Comparison of ENCODE assay signal across 8 cellular contexts in genomic region chr17:980406-981291, GRCh38. TPM values are rescaled to one million over a fixed set of nuclear protein-coding genes. Genes with fewer than 3 reads are reported as not detected.
DNase-seq lines count a peak whose midpoint lies in the region; ATAC-seq and TF ChIP-seq lines count a peak whose summit lies in the region.

No MANE protein-coding gene starts in this region.

- peaks cover 26% of the 10 kb centered on the region for H3K27me3 Mint-ChIP-seq in activated T-helper 2 cell treated with anti-CD3 and anti-CD28 coated beads, Interferon-gamma antibody, Interleukin-2, Interleukin-4, amounts not matched to agents 10 μg/mL and 5 μg/mL and 100 μg/mL, durations not matched to agents 14 hours and 24 hours and 36 hours (ENCODE audit: low read depth)
- H3K27me3 Mint-ChIP-seq in nephron progenitor cell (ENCODE audit: low read depth, poor library complexity), result peaks cover 14% of the 10 kb centered on the region
- H3K27me3 Mint-ChIP-seq in stimulated activated naive CD8-positive, alpha-beta T cell treated with anti-CD3 and anti-CD28 coated beads, Interleukin-15, Interleukin-2, amounts not matched to agents 100 ng/mL and 50 ng/mL, for 24 hours, result peaks cover 27% of the 10 kb centered on the region

- no peaks in the 10 kb centered on the region for H3K9me3 Mint-ChIP-seq in activated T-helper 2 cell treated with anti-CD3 and anti-CD28 coated beads, Interferon-gamma antibody, Interleukin-2, Interleukin-4, amounts not matched to agents 10 μg/mL and 5 μg/mL and 100 μg/mL, durations not matched to agents 14 hours and 24 hours and 36 hours
- no peaks in the 10 kb centered on the region for H3K9me3 Mint-ChIP-seq in nephron progenitor cell
- H3K9me3 Mint-ChIP-seq in stimulated activated naive CD8-positive, alpha-beta T cell treated with anti-CD3 and anti-CD28 coated beads, Interleukin-15, Interleukin-2, amounts not matched to agents 100 ng/mL and 50 ng/mL, for 24 hours, result no peaks in the 10 kb centered on the region

- intact Hi-C loops in activated T-helper 2 cell treated with anti-CD3 and anti-CD28 coated beads, Interferon-gamma antibody, Interleukin-2, Interleukin-4, amounts not matched to agents 10 μg/mL and 5 μg/mL and 100 μg/mL, durations not matched to agents 14 hours and 24 hours and 36 hours (cut with micrococcal nuclease), result loop anchor here (1.0 to 5.0 kb wide), 4 partner anchors 16 to 568 kb away; a partner anchor contains a TSS

- TF ChIP-seq CTCF in GM12873 (IDR thresholded peaks at IDR 0.05; ENCODE audit: insufficient read depth, low read depth, low read length, missing control alignments) (peak; percentile 66), LNCAP (IDR thresholded peaks at IDR 0.05) (peak; percentile 72), fibroblast of villous mesenchyme (IDR thresholded peaks at IDR 0.05; ENCODE audit: insufficient read depth, low read depth, low read length) (peak; percentile 75), nephron progenitor cell (IDR thresholded peaks at IDR 0.05) (peak; percentile 62)

- peaks cover 11% of the 10 kb centered on the region for H3K4me1 Mint-ChIP-seq in activated T-helper 2 cell treated with anti-CD3 and anti-CD28 coated beads, Interferon-gamma antibody, Interleukin-2, Interleukin-4, amounts not matched to agents 10 μg/mL and 5 μg/mL and 100 μg/mL, durations not matched to agents 14 hours and 24 hours and 36 hours (ENCODE audit: low read depth)
- H3K4me1 Mint-ChIP-seq in nephron progenitor cell, result peaks cover 41% of the 10 kb centered on the region
- peaks cover 17% of the 10 kb centered on the region for H3K4me1 Mint-ChIP-seq in stimulated activated naive CD8-positive, alpha-beta T cell treated with anti-CD3 and anti-CD28 coated beads, Interleukin-15, Interleukin-2, amounts not matched to agents 100 ng/mL and 50 ng/mL, for 24 hours (ENCODE audit: low read depth)

- no peaks in the 10 kb centered on the region for H3K36me3 Mint-ChIP-seq in activated T-helper 2 cell treated with anti-CD3 and anti-CD28 coated beads, Interferon-gamma antibody, Interleukin-2, Interleukin-4, amounts not matched to agents 10 μg/mL and 5 μg/mL and 100 μg/mL, durations not matched to agents 14 hours and 24 hours and 36 hours (ENCODE audit: low read depth)
- H3K36me3 Mint-ChIP-seq in nephron progenitor cell (ENCODE audit: low read depth), result peaks cover 3% of the 10 kb centered on the region
- no peaks in the 10 kb centered on the region for H3K36me3 Mint-ChIP-seq in stimulated activated naive CD8-positive, alpha-beta T cell treated with anti-CD3 and anti-CD28 coated beads, Interleukin-15, Interleukin-2, amounts not matched to agents 100 ng/mL and 50 ng/mL, for 24 hours (ENCODE audit: low read depth)

- H3K4me3 Mint-ChIP-seq in activated T-helper 2 cell treated with anti-CD3 and anti-CD28 coated beads, Interferon-gamma antibody, Interleukin-2, Interleukin-4, amounts not matched to agents 10 μg/mL and 5 μg/mL and 100 μg/mL, durations not matched to agents 14 hours and 24 hours and 36 hours (ENCODE audit: low read depth), result peak overlapping the region; percentile 78
- H3K4me3 Mint-ChIP-seq in nephron progenitor cell, result peak overlapping the region; percentile 87
- peak overlapping the region; percentile 70 for H3K4me3 Mint-ChIP-seq in stimulated activated naive CD8-positive, alpha-beta T cell treated with anti-CD3 and anti-CD28 coated beads, Interleukin-15, Interleukin-2, amounts not matched to agents 100 ng/mL and 50 ng/mL, for 24 hours

- peak; percentile 90 to 91 for DNase-seq in SHP77 (lab: John Stamatoyannopoulos, UW)
- peak; percentile 74 for DNase-seq in activated T-helper 2 cell treated with anti-CD3 and anti-CD28 coated beads, Interferon-gamma antibody, Interleukin-2, Interleukin-4, amounts not matched to agents 10 μg/mL and 5 μg/mL and 100 μg/mL, durations not matched to agents 14 hours and 24 hours and 36 hours (ENCODE audit: low spot score)
- peak; percentile 90 for DNase-seq in fibroblast of villous mesenchyme (ENCODE audit: low read depth)
- DNase-seq in nephron progenitor cell, result peak; percentile 72

- no peak overlapping the region for H3K27ac Mint-ChIP-seq in activated T-helper 2 cell treated with anti-CD3 and anti-CD28 coated beads, Interferon-gamma antibody, Interleukin-2, Interleukin-4, amounts not matched to agents 10 μg/mL and 5 μg/mL and 100 μg/mL, durations not matched to agents 14 hours and 24 hours and 36 hours
- peak overlapping the region; percentile 89 for H3K27ac Mint-ChIP-seq in nephron progenitor cell
- peak overlapping the region; percentile 52 for H3K27ac Mint-ChIP-seq in stimulated activated naive CD8-positive, alpha-beta T cell treated with anti-CD3 and anti-CD28 coated beads, Interleukin-15, Interleukin-2, amounts not matched to agents 100 ng/mL and 50 ng/mL, for 24 hours

- H3K4me3 ChIP-seq in fibroblast of villous mesenchyme (ENCODE audit: low read depth, low read length), result peak overlapping the region; percentile 63

- ATAC-seq in GM21515 (IDR thresholded peaks at IDR 0.05; ENCODE audit: unreplicated experiment), result no peak

RNA-seq across cellular contexts. Expression of gene NXN, which starts 1.1 kb away (rescaled TPM):
- total RNA-seq in activated T-helper 2 cell treated with anti-CD3 and anti-CD28 coated beads, Interferon-gamma antibody, Interleukin-2, Interleukin-4, amounts not matched to agents 10 μg/mL and 5 μg/mL and 100 μg/mL, durations not matched to agents 14 hours and 24 hours and 36 hours, result 0.43 and 0.48 TPM in 2 replicates
- 91.5 and 124 TPM in 2 replicates for total RNA-seq in fibroblast of villous mesenchyme

RNA-seq across cellular contexts. Expression of gene TIMM22, which starts 16.3 kb away (rescaled TPM):
- total RNA-seq in activated T-helper 2 cell treated with anti-CD3 and anti-CD28 coated beads, Interferon-gamma antibody, Interleukin-2, Interleukin-4, amounts not matched to agents 10 μg/mL and 5 μg/mL and 100 μg/mL, durations not matched to agents 14 hours and 24 hours and 36 hours, result 13.6 and 15.0 TPM in 2 replicates
- 16.8 and 20.3 TPM in 2 replicates for total RNA-seq in fibroblast of villous mesenchyme

Comparison
In these comparisons a context has a peak if more than half of its experiments do, and no peak if none do; other contexts are left out.
1. RNA of gene NXN, which starts 1.1 kb away (total RNA-seq): 91.5 to 124 TPM in fibroblast of villous mesenchyme; 0.43 to 0.48 TPM in activated T-helper 2 cell treated with anti-CD3 and anti-CD28 coated beads, Interferon-gamma antibody, Interleukin-2, Interleukin-4, amounts not matched to agents 10 μg/mL and 5 μg/mL and 100 μg/mL, durations not matched to agents 14 hours and 24 hours and 36 hours; every median in the first group is over 10 times any median in the second.
2. Peak in every context shown above with its lines, with median percentiles within 50 percentile points of each other: CTCF ChIP-seq, DNase-seq and H3K4me3 Mint-ChIP-seq.